ENCODE assay signal across 1 cellular context in the genomic region with DNA sequence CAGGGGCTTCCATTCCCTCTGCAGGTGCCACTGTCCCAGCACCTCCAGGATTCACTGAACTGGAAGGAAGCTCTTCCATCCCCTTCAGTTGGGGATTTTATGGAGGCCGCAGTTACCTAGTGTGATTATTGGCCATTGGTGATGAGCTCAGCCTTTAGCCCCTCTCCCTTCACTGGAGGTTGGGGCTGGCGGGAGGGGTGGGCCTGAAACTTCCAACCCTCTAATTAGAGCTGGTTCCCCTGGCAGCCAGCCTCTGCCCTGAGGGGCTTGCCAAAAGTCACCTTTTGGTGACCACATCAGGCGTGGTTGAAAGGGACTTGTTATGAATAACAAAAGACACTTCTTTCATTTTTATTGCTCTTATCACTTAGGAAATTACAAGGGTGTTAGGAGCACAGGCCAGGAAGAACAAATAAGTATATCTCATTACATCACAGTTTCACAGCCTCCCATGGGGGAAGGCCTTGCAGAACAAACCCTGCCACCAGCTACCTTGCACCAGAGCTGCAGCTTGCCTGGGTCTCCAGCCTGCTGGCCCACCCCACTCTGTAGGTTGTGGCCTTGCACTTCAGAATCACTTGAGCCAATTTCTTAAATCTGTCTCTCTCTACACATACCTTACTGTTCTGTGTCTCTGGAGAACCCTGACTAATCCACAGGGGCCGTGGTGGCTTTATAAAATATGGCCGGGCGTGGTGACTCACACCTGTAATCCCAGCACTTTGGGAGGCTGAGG.
TF ChIP-seq lines count a peak whose summit lies in the region.

No MANE protein-coding gene starts in this region.

TF ChIP-seq in HEK293, 187 proteins besides CTCF, POLR2A, EP300 and RAD21 (continued from another document and continues in another):
- TF ChIP-seq, protein P1, sequence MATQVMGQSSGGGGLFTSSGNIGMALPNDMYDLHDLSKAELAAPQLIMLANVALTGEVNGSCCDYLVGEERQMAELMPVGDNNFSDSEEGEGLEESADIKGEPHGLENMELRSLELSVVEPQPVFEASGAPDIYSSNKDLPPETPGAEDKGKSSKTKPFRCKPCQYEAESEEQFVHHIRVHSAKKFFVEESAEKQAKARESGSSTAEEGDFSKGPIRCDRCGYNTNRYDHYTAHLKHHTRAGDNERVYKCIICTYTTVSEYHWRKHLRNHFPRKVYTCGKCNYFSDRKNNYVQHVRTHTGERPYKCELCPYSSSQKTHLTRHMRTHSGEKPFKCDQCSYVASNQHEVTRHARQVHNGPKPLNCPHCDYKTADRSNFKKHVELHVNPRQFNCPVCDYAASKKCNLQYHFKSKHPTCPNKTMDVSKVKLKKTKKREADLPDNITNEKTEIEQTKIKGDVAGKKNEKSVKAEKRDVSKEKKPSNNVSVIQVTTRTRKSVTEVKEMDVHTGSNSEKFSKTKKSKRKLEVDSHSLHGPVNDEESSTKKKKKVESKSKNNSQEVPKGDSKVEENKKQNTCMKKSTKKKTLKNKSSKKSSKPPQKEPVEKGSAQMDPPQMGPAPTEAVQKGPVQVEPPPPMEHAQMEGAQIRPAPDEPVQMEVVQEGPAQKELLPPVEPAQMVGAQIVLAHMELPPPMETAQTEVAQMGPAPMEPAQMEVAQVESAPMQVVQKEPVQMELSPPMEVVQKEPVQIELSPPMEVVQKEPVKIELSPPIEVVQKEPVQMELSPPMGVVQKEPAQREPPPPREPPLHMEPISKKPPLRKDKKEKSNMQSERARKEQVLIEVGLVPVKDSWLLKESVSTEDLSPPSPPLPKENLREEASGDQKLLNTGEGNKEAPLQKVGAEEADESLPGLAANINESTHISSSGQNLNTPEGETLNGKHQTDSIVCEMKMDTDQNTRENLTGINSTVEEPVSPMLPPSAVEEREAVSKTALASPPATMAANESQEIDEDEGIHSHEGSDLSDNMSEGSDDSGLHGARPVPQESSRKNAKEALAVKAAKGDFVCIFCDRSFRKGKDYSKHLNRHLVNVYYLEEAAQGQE (tag by site-specific recombination; IDR thresholded peaks at IDR 0.05), result no peak
- TF ChIP-seq ZNF692 (tag by site-specific recombination; IDR thresholded peaks at IDR 0.05) (peak; percentile 73; the same call in 1 of the 2 replicates), TCF7L2 (IDR thresholded peaks at IDR 0.05; ENCODE audit: borderline replicate concordance, low read depth, low read length) (peak; percentile 98), ZNF133 (tag by site-specific recombination; IDR thresholded peaks at IDR 0.05) (no peak), ZNF114 (tag by site-specific recombination; IDR thresholded peaks at IDR 0.05) (no peak), ZNF791 (tag by site-specific recombination; IDR thresholded peaks at IDR 0.05) (no peak), ZNF624 (tag by site-specific recombination; IDR thresholded peaks at IDR 0.05) (no peak), ZNF341 (tag by site-specific recombination; IDR thresholded peaks at IDR 0.05; ENCODE audit: low read depth) (peak; percentile 83), ZNF747 (tag by site-specific recombination; IDR thresholded peaks at IDR 0.05) (no peak), ZBTB21 (tag by site-specific recombination; IDR thresholded peaks at IDR 0.05) (peak; percentile 38; the same call in 1 of the 2 replicates), ZNF37A (tag by site-specific recombination; IDR thresholded peaks at IDR 0.05) (no peak), FEZF1 (tag by site-specific recombination; IDR thresholded peaks at IDR 0.05) (peak; percentile 99), MEIS1 (CRISPR knock-in tag; IDR thresholded peaks at IDR 0.05; ENCODE audit: borderline replicate concordance) (no peak), ZNF843 (tag by site-specific recombination; IDR thresholded peaks at IDR 0.05) (peak; percentile 96), ZNF112 (tag by site-specific recombination; IDR thresholded peaks at IDR 0.05) (no peak), SP2 (tag by site-specific recombination; IDR thresholded peaks at IDR 0.05) (peak; percentile 63), ZNF354C (tag by site-specific recombination; IDR thresholded peaks at IDR 0.05; ENCODE audit: borderline replicate concordance, low read depth) (no peak), HOXD13 (CRISPR knock-in tag; IDR thresholded peaks at IDR 0.05; ENCODE audit: borderline replicate concordance) (no peak), ZNF184 (tag by site-specific recombination; IDR thresholded peaks at IDR 0.05) (no peak), GLIS1 (tag by site-specific recombination; IDR thresholded peaks at IDR 0.05) (peak; percentile 53; the same call in 1 of the 2 replicates), ZNF175 (tag by site-specific recombination; IDR thresholded peaks at IDR 0.05) (no peak), ZNF623 (tag by site-specific recombination; IDR thresholded peaks at IDR 0.05) (no peak), ZNF280C (tag by site-specific recombination; IDR thresholded peaks at IDR 0.05) (no peak), KLF9 (tag by site-specific recombination; IDR thresholded peaks at IDR 0.05; ENCODE audit: low read depth) (0 out of 2 replicates have a peak, but pooled peaks have one; percentile 45), ZNF513 (tag by site-specific recombination; IDR thresholded peaks at IDR 0.05) (no peak; the same call in 1 of the 2 replicates), ZNF549 (tag by site-specific recombination; IDR thresholded peaks at IDR 0.05) (no peak), SCRT2 (tag by site-specific recombination; IDR thresholded peaks at IDR 0.05) (no peak), ZBTB1 (tag by site-specific recombination; IDR thresholded peaks at IDR 0.05) (no peak), MYNN (tag by site-specific recombination; IDR thresholded peaks at IDR 0.05; ENCODE audit: borderline replicate concordance) (no peak), RBAK (tag by site-specific recombination; IDR thresholded peaks at IDR 0.05) (no peak), ZFP3 (tag by site-specific recombination; IDR thresholded peaks at IDR 0.05; ENCODE audit: low read depth) (no peak), EGR2 (tag by site-specific recombination; IDR thresholded peaks at IDR 0.05; ENCODE audit: low read depth) (no peak), BCL11B (tag by site-specific recombination; IDR thresholded peaks at IDR 0.05; ENCODE audit: low read depth) (no peak), ZNF155 (tag by site-specific recombination; IDR thresholded peaks at IDR 0.05) (no peak), ZNF701 (tag by site-specific recombination; IDR thresholded peaks at IDR 0.05) (no peak)
- TF ChIP-seq, protein P2, sequence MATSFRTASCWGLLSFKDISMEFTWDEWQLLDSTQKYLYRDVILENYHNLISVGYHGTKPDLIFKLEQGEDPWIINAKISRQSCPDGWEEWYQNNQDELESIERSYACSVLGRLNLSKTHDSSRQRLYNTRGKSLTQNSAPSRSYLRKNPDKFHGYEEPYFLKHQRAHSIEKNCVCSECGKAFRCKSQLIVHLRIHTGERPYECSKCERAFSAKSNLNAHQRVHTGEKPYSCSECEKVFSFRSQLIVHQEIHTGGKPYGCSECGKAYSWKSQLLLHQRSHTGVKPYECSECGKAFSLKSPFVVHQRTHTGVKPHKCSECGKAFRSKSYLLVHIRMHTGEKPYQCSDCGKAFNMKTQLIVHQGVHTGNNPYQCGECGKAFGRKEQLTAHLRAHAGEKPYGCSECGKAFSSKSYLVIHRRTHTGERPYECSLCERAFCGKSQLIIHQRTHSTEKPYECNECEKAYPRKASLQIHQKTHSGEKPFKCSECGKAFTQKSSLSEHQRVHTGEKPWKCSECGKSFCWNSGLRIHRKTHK (tag by site-specific recombination; IDR thresholded peaks at IDR 0.05), result no peak
- TF ChIP-seq, protein P3, sequence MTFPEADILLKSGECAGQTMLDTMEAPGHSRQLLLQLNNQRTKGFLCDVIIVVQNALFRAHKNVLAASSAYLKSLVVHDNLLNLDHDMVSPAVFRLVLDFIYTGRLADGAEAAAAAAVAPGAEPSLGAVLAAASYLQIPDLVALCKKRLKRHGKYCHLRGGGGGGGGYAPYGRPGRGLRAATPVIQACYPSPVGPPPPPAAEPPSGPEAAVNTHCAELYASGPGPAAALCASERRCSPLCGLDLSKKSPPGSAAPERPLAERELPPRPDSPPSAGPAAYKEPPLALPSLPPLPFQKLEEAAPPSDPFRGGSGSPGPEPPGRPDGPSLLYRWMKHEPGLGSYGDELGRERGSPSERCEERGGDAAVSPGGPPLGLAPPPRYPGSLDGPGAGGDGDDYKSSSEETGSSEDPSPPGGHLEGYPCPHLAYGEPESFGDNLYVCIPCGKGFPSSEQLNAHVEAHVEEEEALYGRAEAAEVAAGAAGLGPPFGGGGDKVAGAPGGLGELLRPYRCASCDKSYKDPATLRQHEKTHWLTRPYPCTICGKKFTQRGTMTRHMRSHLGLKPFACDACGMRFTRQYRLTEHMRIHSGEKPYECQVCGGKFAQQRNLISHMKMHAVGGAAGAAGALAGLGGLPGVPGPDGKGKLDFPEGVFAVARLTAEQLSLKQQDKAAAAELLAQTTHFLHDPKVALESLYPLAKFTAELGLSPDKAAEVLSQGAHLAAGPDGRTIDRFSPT (tag by site-specific recombination; IDR thresholded peaks at IDR 0.05), result peak; percentile 71
- TF ChIP-seq, protein P4, sequence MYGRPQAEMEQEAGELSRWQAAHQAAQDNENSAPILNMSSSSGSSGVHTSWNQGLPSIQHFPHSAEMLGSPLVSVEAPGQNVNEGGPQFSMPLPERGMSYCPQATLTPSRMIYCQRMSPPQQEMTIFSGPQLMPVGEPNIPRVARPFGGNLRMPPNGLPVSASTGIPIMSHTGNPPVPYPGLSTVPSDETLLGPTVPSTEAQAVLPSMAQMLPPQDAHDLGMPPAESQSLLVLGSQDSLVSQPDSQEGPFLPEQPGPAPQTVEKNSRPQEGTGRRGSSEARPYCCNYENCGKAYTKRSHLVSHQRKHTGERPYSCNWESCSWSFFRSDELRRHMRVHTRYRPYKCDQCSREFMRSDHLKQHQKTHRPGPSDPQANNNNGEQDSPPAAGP (tag by site-specific recombination; IDR thresholded peaks at IDR 0.05), result peak; percentile 99
- TF ChIP-seq, protein P5, sequence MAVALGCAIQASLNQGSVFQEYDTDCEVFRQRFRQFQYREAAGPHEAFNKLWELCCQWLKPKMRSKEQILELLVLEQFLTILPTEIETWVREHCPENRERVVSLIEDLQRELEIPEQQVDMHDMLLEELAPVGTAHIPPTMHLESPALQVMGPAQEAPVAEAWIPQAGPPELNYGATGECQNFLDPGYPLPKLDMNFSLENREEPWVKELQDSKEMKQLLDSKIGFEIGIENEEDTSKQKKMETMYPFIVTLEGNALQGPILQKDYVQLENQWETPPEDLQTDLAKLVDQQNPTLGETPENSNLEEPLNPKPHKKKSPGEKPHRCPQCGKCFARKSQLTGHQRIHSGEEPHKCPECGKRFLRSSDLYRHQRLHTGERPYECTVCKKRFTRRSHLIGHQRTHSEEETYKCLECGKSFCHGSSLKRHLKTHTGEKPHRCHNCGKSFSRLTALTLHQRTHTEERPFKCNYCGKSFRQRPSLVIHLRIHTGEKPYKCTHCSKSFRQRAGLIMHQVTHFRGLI (tag by site-specific recombination; IDR thresholded peaks at IDR 0.05), result no peak
- TF ChIP-seq, protein P6, sequence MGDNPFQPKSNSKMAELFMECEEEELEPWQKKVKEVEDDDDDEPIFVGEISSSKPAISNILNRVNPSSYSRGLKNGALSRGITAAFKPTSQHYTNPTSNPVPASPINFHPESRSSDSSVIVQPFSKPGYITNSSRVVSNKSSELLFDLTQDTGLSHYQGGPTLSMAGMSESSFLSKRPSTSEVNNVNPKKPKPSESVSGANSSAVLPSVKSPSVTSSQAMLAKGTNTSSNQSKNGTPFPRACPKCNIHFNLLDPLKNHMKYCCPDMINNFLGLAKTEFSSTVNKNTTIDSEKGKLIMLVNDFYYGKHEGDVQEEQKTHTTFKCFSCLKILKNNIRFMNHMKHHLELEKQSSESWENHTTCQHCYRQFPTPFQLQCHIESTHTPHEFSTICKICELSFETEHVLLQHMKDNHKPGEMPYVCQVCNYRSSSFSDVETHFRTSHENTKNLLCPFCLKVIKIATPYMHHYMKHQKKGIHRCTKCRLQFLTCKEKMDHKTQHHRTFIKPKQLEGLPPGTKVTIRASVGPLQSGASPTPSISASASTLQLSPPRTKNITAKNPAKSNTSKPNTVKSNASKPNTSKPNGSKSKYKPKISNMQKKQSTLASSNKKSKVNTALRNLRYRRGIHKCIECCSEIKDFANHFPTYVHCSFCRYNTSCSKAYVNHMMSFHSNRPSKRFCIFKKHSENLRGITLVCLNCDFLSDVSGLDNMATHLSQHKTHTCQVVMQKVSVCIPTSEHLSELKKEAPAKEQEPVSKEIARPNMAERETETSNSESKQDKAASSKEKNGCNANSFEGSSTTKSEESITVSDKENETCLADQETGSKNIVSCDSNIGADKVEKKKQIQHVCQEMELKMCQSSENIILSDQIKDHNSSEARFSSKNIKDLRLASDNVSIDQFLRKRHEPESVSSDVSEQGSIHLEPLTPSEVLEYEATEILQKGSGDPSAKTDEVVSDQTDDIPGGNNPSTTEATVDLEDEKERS (tag by site-specific recombination; IDR thresholded peaks at IDR 0.05), result no peak
